Comparison of ENCODE assay signal across 1 cellular context in genomic region chr1:244712669-244713068, GRCh38.
TF ChIP-seq lines count a peak whose summit lies in the region.

No MANE protein-coding gene starts in this region.

TF ChIP-seq in GM12878, 131 proteins besides CTCF, POLR2A, EP300 and RAD21:
- TF ChIP-seq CBX5 (IDR thresholded peaks at IDR 0.05; ENCODE audit: low read depth) (no peak), JUND (IDR thresholded peaks at IDR 0.05; ENCODE audit: low read depth, low read length) (no peak), BCLAF1 (IDR thresholded peaks at IDR 0.05) (no peak), BMI1 (IDR thresholded peaks at IDR 0.05; ENCODE audit: borderline replicate concordance) (no peak), RUNX3 (IDR thresholded peaks at IDR 0.05; ENCODE audit: low read length) (no peak), ZZZ3 (IDR thresholded peaks at IDR 0.05; ENCODE audit: control insufficient read depth, insufficient read length, low read depth) (no peak), KAT2A (conservative IDR thresholded peaks at IDR 0.05; ENCODE audit: control insufficient read depth, low read depth, low read length) (no peak), HCFC1 (IDR thresholded peaks at IDR 0.05; ENCODE audit: low read length) (no peak), SMARCA5 (IDR thresholded peaks at IDR 0.05) (no peak), RELB (IDR thresholded peaks at IDR 0.05; ENCODE audit: low read depth) (no peak), EGR1 (IDR thresholded peaks at IDR 0.05; ENCODE audit: borderline replicate concordance in 1 of 2, low read depth in 2 of 2, low read length in 2 of 2) (no peak), MLLT1 (IDR thresholded peaks at IDR 0.05) (no peak)
